1 cellular context compared by ENCODE assay signal in the genomic region with DNA sequence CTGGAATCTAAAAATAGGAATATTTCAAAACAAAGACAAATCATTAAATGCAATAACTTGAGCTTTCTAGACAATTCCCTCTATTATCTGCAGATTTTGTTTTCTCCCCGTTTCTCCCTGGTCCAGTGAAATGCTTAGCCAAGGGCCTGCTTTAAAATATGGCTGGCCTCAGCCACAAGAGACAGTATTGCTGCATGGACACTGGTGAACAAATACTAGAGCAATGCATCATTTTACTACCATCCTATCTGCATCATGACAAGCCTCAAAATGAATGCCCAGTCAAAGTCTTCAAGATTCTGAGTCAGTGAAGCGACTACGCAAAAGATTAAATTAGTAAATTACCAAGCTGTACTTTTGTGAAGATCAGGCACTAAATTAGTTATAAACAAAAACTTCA.
TF ChIP-seq lines count a peak whose summit lies in the region.

No MANE protein-coding gene starts in this region.

TF ChIP-seq in SK-N-SH treated with all-trans-retinoic acid at 6 μM for 48 hours, 23 proteins besides CTCF, POLR2A, EP300 and RAD21 (continued from another document):
- TF ChIP-seq PPARA (CRISPR knock-in tag; IDR thresholded peaks at IDR 0.05; ENCODE audit: borderline replicate concordance) (no peak), ZNF8 (CRISPR knock-in tag; IDR thresholded peaks at IDR 0.05) (no peak)
TF ChIP-seq in SK-N-SH treated with all-trans-retinoic acid at 6 μM for 48 hours: peak in this region for 0.
